ENCODE assay signal across 20 cellular contexts in genomic region chr17:82779541-82779940, GRCh38. TPM values are rescaled to one million over a fixed set of nuclear protein-coding genes. Genes with fewer than 3 reads are reported as not detected.
DNase-seq lines count a peak whose midpoint lies in the region; ATAC-seq and TF ChIP-seq lines count a peak whose summit lies in the region.
"Had no signal": no experiment of that assay in that cellular context is flagged by ENCODE, and none has a peak within 500 bp of the region (broad histone marks: within the 10 kb centered on the region; RNA-seq: fewer than 3 reads in every experiment).

No MANE protein-coding gene starts in this region.

- H2AFZ ChIP-seq in neuronal stem cell (ENCODE audit: low read length): no peak overlapping the region
- H2AFZ ChIP-seq: GM23338 had no signal

- H3K9me3 ChIP-seq in BLaER1 (no peaks in the 10 kb centered on the region), neuronal stem cell (replicated peaks in 1 of 2; ENCODE audit: control insufficient read depth in 2 of 2, insufficient read depth in 1 of 2, low read depth in 1 of 2, low read length in 2 of 2) (peaks cover 0 to 4% of the 10 kb centered on the region in 2 donors)
- H3K9me3 ChIP-seq in BLaER1 treated with 17β-estradiol and CSF1 and Interleukin-3, amounts not matched to agents 10 nM and 100 nM (replicated peaks in 1 of 11): peaks cover 0 to 7% (median 0%) of the 10 kb centered on the region in 11 experiments; a peak in 3 of 22 replicates
- H3K9me3 ChIP-seq in CD8-positive, alpha-beta memory T cell (ENCODE audit: low read length): no peaks in the 10 kb centered on the region
- H3K9me3 ChIP-seq: Caco-2 had no signal

- H3K27ac Mint-ChIP-seq in CD8-positive, alpha-beta memory T cell: no peak overlapping the region
- H3K27ac Mint-ChIP-seq: B cell, GM23338 had no signal

- H4K91ac ChIP-seq in neuronal stem cell (ENCODE audit: low read depth, low read length, poor library complexity): no peak overlapping the region

- H3K4me1 ChIP-seq in BLaER1 (peaks cover 82% of the 10 kb centered on the region), neuronal stem cell (ENCODE audit: control insufficient read depth in 2 of 2, insufficient read depth in 1 of 2, low read depth in 1 of 2, low read length in 2 of 2) (peaks cover 0 to 2% of the 10 kb centered on the region in 2 donors)
- H3K4me1 ChIP-seq in BLaER1 treated with 17β-estradiol and CSF1 and Interleukin-3, amounts not matched to agents 10 nM and 100 nM: peaks cover 63 to 91% (median 84%) of the 10 kb centered on the region in 10 experiments
- H3K4me1 ChIP-seq in CD8-positive, alpha-beta memory T cell (ENCODE audit: insufficient read depth, low read length): peaks cover 15% of the 10 kb centered on the region
- H3K4me1 ChIP-seq: Caco-2 had no signal

- peaks cover 24% of the 10 kb centered on the region for H3K36me3 ChIP-seq in BLaER1
- H3K36me3 ChIP-seq in BLaER1 treated with 17β-estradiol and CSF1 and Interleukin-3, amounts not matched to agents 10 nM and 100 nM: peaks cover 6 to 30% (median 20%) of the 10 kb centered on the region in 11 experiments; a peak in 19 of 22 replicates
- H3K36me3 ChIP-seq in neuronal stem cell (replicated peaks in 1 of 2; ENCODE audit: control insufficient read depth in 2 of 2, insufficient read depth in 2 of 2, low read length in 2 of 2): peaks cover 30 to 72% of the 10 kb centered on the region in 2 donors
- H3K36me3 ChIP-seq in CD8-positive, alpha-beta memory T cell (ENCODE audit: insufficient read depth, low read length): peaks cover 13% of the 10 kb centered on the region

- peaks cover 32 to 42% (median 42%) of the 10 kb centered on the region in 3 donors for H3K4me1 Mint-ChIP-seq in CD8-positive, alpha-beta memory T cell

- H4K20me1 ChIP-seq in BLaER1: peaks cover 34% of the 10 kb centered on the region
- H4K20me1 ChIP-seq in BLaER1 treated with 17β-estradiol and CSF1 and Interleukin-3, amounts not matched to agents 10 nM and 100 nM: peaks cover 0 to 89% (median 66%) of the 10 kb centered on the region in 11 experiments; a peak in 19 of 22 replicates

- H3K18ac ChIP-seq in neuronal stem cell (ENCODE audit: low read length): peak overlapping the region; percentile 17

- H3K4ac ChIP-seq in neuronal stem cell (ENCODE audit: low read length): peak overlapping the region; percentile 53

- no peak for TF ChIP-seq CTCF in RWPE1 (conservative IDR thresholded peaks at IDR 0.05; ENCODE audit: low read depth)

- no peak overlapping the region for H2BK15ac ChIP-seq in neuronal stem cell (ENCODE audit: low read length)

- H3K14ac ChIP-seq in neuronal stem cell (ENCODE audit: low read length): peak overlapping the region; percentile 56

- DNase-seq in RWPE1 (ENCODE audit: low spot score) (no peak), neuronal stem cell (ENCODE audit: low spot score) (no peak)
- no peak for DNase-seq in activated CD4-positive, CD25-positive, alpha-beta regulatory T cell (lab: John Stamatoyannopoulos, UW)
- DNase-seq in CD8-positive, alpha-beta memory T cell: no peak
- DNase-seq: C1 segment of cervical spinal cord; Caco-2; CD4-positive, alpha-beta memory T cell; DMS 273 treated with DMSO at 0.1 percent for 48 hours; DMS79; EL; GDM1; H9 had no signal

- peak overlapping the region; percentile 91 for H3K23ac ChIP-seq in neuronal stem cell (ENCODE audit: low read depth, low read length, poor library complexity)

- POLR2A ChIA-PET in RWPE1 (lab: Yijun Ruan, JAX; ENCODE audit: low non-redundant PET): no interaction called here
- POLR2A ChIA-PET in CD8-positive, alpha-beta memory T cell (lab: Charles Lee): no interaction called here

- peak overlapping the region; percentile 39 for H2BK5ac ChIP-seq in neuronal stem cell (ENCODE audit: low read length)

- H2BK12ac ChIP-seq in neuronal stem cell (ENCODE audit: low read length): no peak overlapping the region

- CTCF ChIA-PET in RWPE1 (lab: Yijun Ruan, JAX): no interaction called here
- CTCF ChIA-PET in CD8-positive, alpha-beta memory T cell (lab: Charles Lee): interaction anchor here (0.7 to 1.2 kb wide), 2 partner anchors 11 to 26 kb away, joined by 3 read pairs; no protein-coding TSS in a partner anchor

- peak overlapping the region; percentile 3 for H4K8ac ChIP-seq in neuronal stem cell (ENCODE audit: low read depth, low read length)

- peak overlapping the region; percentile 17; the same call in 1 of the 2 replicates for H3K4me3 ChIP-seq in BLaER1
- no peak overlapping the region for H3K4me3 ChIP-seq in BLaER1 treated with 17β-estradiol and CSF1 and Interleukin-3, amounts not matched to agents 10 nM and 100 nM
- peak overlapping the region in 1 of 2 donors; percentile 43 for H3K4me3 ChIP-seq in neuronal stem cell (ENCODE audit: low read length in 2 of 2)
- no peak overlapping the region for H3K4me3 ChIP-seq in CD8-positive, alpha-beta memory T cell (ENCODE audit: low read length)
- H3K4me3 ChIP-seq: GM12878, GM23338 had no signal

- H3K27ac ChIP-seq in BLaER1: peak overlapping the region; percentile 66
- H3K27ac ChIP-seq in BLaER1 treated with 17β-estradiol and CSF1 and Interleukin-3, amounts not matched to agents 10 nM and 100 nM: peak overlapping the region in 5 of 11 experiments; percentile 8 to 34 (median 22); a peak in 1 of 22 replicates
- peak overlapping the region; percentile 28 for H3K27ac ChIP-seq in RWPE1
- H3K27ac ChIP-seq in neuronal stem cell (replicated peaks; ENCODE audit: low read length): no peak overlapping the region
- H3K27ac ChIP-seq in CD8-positive, alpha-beta memory T cell (ENCODE audit: low read depth, low read length): no peak overlapping the region

- no CpG with 5 or more reads among the region's 23 CpGs for WGBS in neuronal stem cell (ENCODE audit: extremely low coverage in 2 of 2, insufficient read length in 2 of 2, insufficient replicate concordance in 1 of 2), 2 donors

- H3K79me1 ChIP-seq in neuronal stem cell (ENCODE audit: low read depth, low read length): peaks cover 11% of the 10 kb centered on the region

- no peaks in the 10 kb centered on the region for H3K27me3 ChIP-seq in BLaER1
- peaks cover 0 to 13% (median 0%) of the 10 kb centered on the region in 11 experiments; a peak in 3 of 22 replicates for H3K27me3 ChIP-seq in BLaER1 treated with 17β-estradiol and CSF1 and Interleukin-3, amounts not matched to agents 10 nM and 100 nM
- H3K27me3 ChIP-seq in neuronal stem cell (ENCODE audit: control insufficient read depth in 3 of 3, insufficient read depth in 3 of 3, low read depth in 1 of 3, low read length in 3 of 3): no peaks in the 10 kb centered on the region
- no peaks in the 10 kb centered on the region for H3K27me3 ChIP-seq in CD8-positive, alpha-beta memory T cell (ENCODE audit: insufficient read depth, low read length, poor library complexity, severe bottlenecking)

- peak overlapping the region; percentile 62 for H3K9ac ChIP-seq in BLaER1
- H3K9ac ChIP-seq in BLaER1 treated with 17β-estradiol and CSF1 and Interleukin-3, amounts not matched to agents 10 nM and 100 nM: peak overlapping the region in 9 of 11 experiments; percentile 7 to 49 (median 45); a peak in 9 of 22 replicates
- H3K9ac ChIP-seq in neuronal stem cell (ENCODE audit: low read depth, low read length, poor library complexity): peak overlapping the region; percentile 30

- peaks cover 0 to 1% of the 10 kb centered on the region in 2 donors for H3K27me3 Mint-ChIP-seq in CD8-positive, alpha-beta memory T cell
- H3K27me3 Mint-ChIP-seq: B cell; CD4-positive, alpha-beta memory T cell had no signal

- H3K4me2 ChIP-seq in BLaER1: peak overlapping the region; percentile 89
- peak overlapping the region; percentile 64 to 94 (median 80) for H3K4me2 ChIP-seq in BLaER1 treated with 17β-estradiol and CSF1 and Interleukin-3, amounts not matched to agents 10 nM and 100 nM
- H3K4me2 ChIP-seq in neuronal stem cell (ENCODE audit: insufficient read depth, low read length, poor library complexity, severe bottlenecking): no peak overlapping the region
- H3K4me2 ChIP-seq: GM23338 had no signal

- H3K4me3 Mint-ChIP-seq in CD8-positive, alpha-beta memory T cell: no peak overlapping the region
- H3K4me3 Mint-ChIP-seq: B cell; CD4-positive, alpha-beta memory T cell; GM23338; H9 had no signal

- no peak overlapping the region for H2AK5ac ChIP-seq in neuronal stem cell (ENCODE audit: low read depth, low read length)

- no peaks in the 10 kb centered on the region for H3K9me3 Mint-ChIP-seq in CD8-positive, alpha-beta memory T cell

- no peak for ATAC-seq in GM18511 (IDR thresholded peaks at IDR 0.05; ENCODE audit: unreplicated experiment)
- ATAC-seq: GM12878, GM23338, HCT116 had no signal

- H2BK120ac ChIP-seq in neuronal stem cell (ENCODE audit: low read depth, low read length): no peak overlapping the region

- H3K36me3 Mint-ChIP-seq in CD8-positive, alpha-beta memory T cell: peaks cover 0 to 26% (median 6%) of the 10 kb centered on the region in 3 donors

RNA-seq across cellular contexts. Expression of gene TBCD, which starts 27.7 kb away (rescaled TPM):
- 62.8 TPM for polyA plus RNA-seq in neuronal stem cell (2013, experiment 1 of 2)
- polyA plus RNA-seq in neuronal stem cell (2013, experiment 2 of 2): 65.7 TPM
- total RNA-seq in CD8-positive, alpha-beta memory T cell: 10 to 100 TPM; 79.1 to 83.7 TPM
- 130 TPM for polyA plus RNA-seq in CD8-positive, alpha-beta memory T cell

RNA-seq across cellular contexts. Expression of gene FN3K, which starts 44.1 kb away (rescaled TPM):
- polyA plus RNA-seq in neuronal stem cell (2013, experiment 1 of 2): 15.9 TPM
- 17.0 TPM for polyA plus RNA-seq in neuronal stem cell (2013, experiment 2 of 2)
- total RNA-seq in CD8-positive, alpha-beta memory T cell: 1 to 10 TPM; 1.3 to 2.3 TPM
- 0.79 TPM for polyA plus RNA-seq in CD8-positive, alpha-beta memory T cell
- total RNA-seq: H4 had no signal

Comparison
In these comparisons a context has a peak if more than half of its experiments do, and no peak if none do; other contexts are left out.
1. H3K27ac ChIP-seq: peak in BLaER1 (single experiment) and RWPE1 (single experiment); none in neuronal stem cell (single experiment) and CD8-positive, alpha-beta memory T cell (single experiment).
2. Peak in every context shown above with its lines, with median percentiles within 50 percentile points of each other: H3K9ac ChIP-seq.